Comparison of ENCODE assay signal across 13 cellular contexts in the genomic region with DNA sequence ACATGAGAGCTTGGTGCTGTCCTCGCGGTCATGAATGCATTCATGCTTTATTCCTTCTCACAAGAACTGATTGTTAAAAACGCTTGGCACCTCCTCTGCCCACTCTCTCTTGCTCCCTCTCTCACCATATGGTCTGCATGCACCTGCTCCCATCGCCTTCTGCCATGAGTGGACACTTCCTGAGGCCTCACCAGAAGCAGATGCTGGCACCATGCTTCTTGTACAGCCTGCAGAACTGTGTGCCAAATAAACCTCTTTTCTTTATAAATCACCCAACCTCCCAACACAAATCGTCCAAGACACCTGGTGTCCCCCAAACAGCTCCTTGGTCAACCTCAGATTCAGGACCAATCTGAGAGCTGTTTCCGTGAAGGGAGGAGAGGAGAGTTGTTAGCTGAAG. TPM values are rescaled to one million over a fixed set of nuclear protein-coding genes. Genes with fewer than 3 reads are reported as not detected.
A peak's percentile ranks its signal among the peaks of the same experiment; 100 is the strongest.
DNase-seq lines count a peak whose midpoint lies in the region; ATAC-seq lines count a peak whose summit lies in the region.
"Had no signal": no experiment of that assay in that cellular context is flagged by ENCODE, and none has a peak within 500 bp of the region (broad histone marks: within the 10 kb centered on the region; RNA-seq: fewer than 3 reads in every experiment).

No MANE protein-coding gene starts in this region.

- intact Hi-C loops in posterior vena cava (cut with DNase I), result no loop called here

- peaks cover 39% of the 10 kb centered on the region for H3K4me1 ChIP-seq in BLaER1

- H3K27ac ChIP-seq in BLaER1, result no peak overlapping the region
- H3K27ac ChIP-seq: 22Rv1, GM23248 had no signal

- no peaks in the 10 kb centered on the region for H3K36me3 Mint-ChIP-seq in central memory CD8-positive, alpha-beta T cell (ENCODE audit: insufficient read depth)

- no peaks in the 10 kb centered on the region for H3K27me3 ChIP-seq in BLaER1

- peak; percentile 8 for DNase-seq in activated CD4-positive, CD25-positive, alpha-beta regulatory T cell treated with anti-CD3 and anti-CD28 coated beads, Interleukin-2, amount 50 U/mL, for 72 hours
- no peak for DNase-seq in activated CD4-positive, CD25-positive, alpha-beta regulatory T cell (lab: John Stamatoyannopoulos, UW)
- no peak for DNase-seq in central memory CD8-positive, alpha-beta T cell (ENCODE audit: low spot score in 2 of 2)
- DNase-seq in posterior vena cava (ENCODE audit: low spot score) (peak; percentile 44), amniotic stem cell (lab: John Stamatoyannopoulos, UW) (no peak), NCI-H446 treated with DMSO at 0.1 percent for 48 hours (lab: John Stamatoyannopoulos, UW) (no peak), NCI-H446 (lab: John Stamatoyannopoulos, UW) (no peak)
- DNase-seq: CD4-positive, CD25-positive, alpha-beta regulatory T cell; DMS53; GM23248 had no signal

- peaks cover 4% of the 10 kb centered on the region; the same call in 1 of the 2 replicates for H4K20me1 ChIP-seq in BLaER1

- peaks cover 29% of the 10 kb centered on the region for H3K9me3 ChIP-seq in BLaER1

- H3K27me3 Mint-ChIP-seq in central memory CD8-positive, alpha-beta T cell, result peaks cover 8% of the 10 kb centered on the region

- ATAC-seq in central memory CD8-positive, alpha-beta T cell (replicated peaks; ENCODE audit: extremely low read depth, poor library complexity, severe bottlenecking), result no peak
- ATAC-seq: HCT116 had no signal

- H3K4me3 ChIP-seq in BLaER1, result no peak overlapping the region
- H3K4me3 ChIP-seq: GM23248 had no signal

- no peak overlapping the region for H3K9ac ChIP-seq in BLaER1
- H3K9ac ChIP-seq: GM23248 had no signal

- peaks cover 26% of the 10 kb centered on the region for H3K9me3 Mint-ChIP-seq in central memory CD8-positive, alpha-beta T cell

- H3K4me1 Mint-ChIP-seq in central memory CD8-positive, alpha-beta T cell, result peaks cover 6% of the 10 kb centered on the region

- 0 out of 2 replicates have a peak overlapping the region, but pooled peaks have one; percentile 1 for H3K4me2 ChIP-seq in BLaER1

- peak overlapping the region; percentile 6 for H3K27ac Mint-ChIP-seq in central memory CD8-positive, alpha-beta T cell (ENCODE audit: low read depth)

- no peaks in the 10 kb centered on the region for H3K36me3 ChIP-seq in BLaER1

- no peak overlapping the region for H3K4me3 Mint-ChIP-seq in central memory CD8-positive, alpha-beta T cell
- H3K4me3 Mint-ChIP-seq: CD4-positive, CD25-positive, alpha-beta regulatory T cell had no signal

RNA-seq across cellular contexts. Expression of a gene that starts 43.3 kb away (rescaled TPM):
- total RNA-seq in posterior vena cava, result 1 to 10 TPM; 2.6 to 7.4 TPM

RNA-seq across cellular contexts. Expression of a gene that starts 58.0 kb away (rescaled TPM):
- total RNA-seq in posterior vena cava, result 1 to 10 TPM; 4.5 to 6.5 TPM

Comparison
In these comparisons a context has a peak if more than half of its experiments do, and no peak if none do; other contexts are left out.
1. DNase-seq: peak in activated CD4-positive, CD25-positive, alpha-beta regulatory T cell treated with anti-CD3 and anti-CD28 coated beads, Interleukin-2, amount 50 U/mL, for 72 hours (single experiment) and posterior vena cava (single experiment); none in activated CD4-positive, CD25-positive, alpha-beta regulatory T cell (0 of 4), central memory CD8-positive, alpha-beta T cell (0 of 2), amniotic stem cell (single experiment), NCI-H446 treated with DMSO at 0.1 percent for 48 hours (single experiment) and NCI-H446 (0 of 2).